In the genomic region with DNA sequence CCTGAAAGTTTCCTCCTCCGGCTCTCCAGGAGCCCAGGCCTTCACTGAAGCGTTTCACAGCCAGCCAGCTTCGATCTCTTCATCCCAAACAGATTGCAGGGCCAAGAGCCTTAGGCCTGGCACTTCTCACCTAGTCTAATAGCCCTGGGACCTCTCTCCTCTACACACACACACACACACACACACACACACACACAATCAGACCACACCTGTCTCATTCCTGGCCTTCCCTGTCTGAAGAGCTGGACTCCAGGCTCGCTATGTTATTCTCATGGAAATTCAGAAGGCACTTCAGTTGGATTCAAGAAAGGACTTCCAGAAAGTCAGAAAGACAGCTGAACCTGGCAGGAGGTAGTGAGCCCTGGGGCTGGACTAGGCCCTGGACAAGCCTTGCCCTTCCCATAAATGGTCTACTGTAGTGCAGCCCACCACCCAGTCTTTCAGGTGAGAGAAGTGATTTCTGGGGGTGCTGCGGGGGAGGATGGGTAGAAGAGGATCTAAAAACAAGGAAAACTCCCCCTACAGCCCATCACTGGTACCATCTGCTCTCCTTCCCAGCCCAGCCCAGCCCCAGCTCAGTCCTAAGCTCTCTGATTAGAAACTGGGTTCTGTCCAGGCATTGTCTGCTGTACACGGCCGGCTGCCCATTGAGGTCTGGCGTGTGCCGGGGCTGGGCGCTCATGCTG, we compare ENCODE assay signal across 9 cellular contexts. TPM values are rescaled to one million over a fixed set of nuclear protein-coding genes. Genes with fewer than 3 reads are reported as not detected.
DNase-seq lines count a peak whose midpoint lies in the region; ATAC-seq, FAIRE-seq and TF ChIP-seq lines count a peak whose summit lies in the region.
"Had no signal": no experiment of that assay in that cellular context is flagged by ENCODE, and none has a peak within 500 bp of the region (broad histone marks: within the 10 kb centered on the region; RNA-seq: fewer than 3 reads in every experiment).

No MANE protein-coding gene starts in this region.

- H3K79me2 ChIP-seq in HepG2 (ENCODE audit: insufficient read depth, low read length), result no peaks in the 10 kb centered on the region

- CTCF ChIA-PET in HepG2 (lab: Yijun Ruan, JAX; ENCODE audit: low intra/inter-chr PET ratio, low total read pairs), result no interaction called here

- TF ChIP-seq POLR2A in HepG2 (IDR thresholded peaks at IDR 0.05; ENCODE audit: insufficient read depth in 1 of 2, low read depth in 2 of 2, low read length in 2 of 2), result no peak
- TF ChIP-seq POLR2A in right lobe of liver (IDR thresholded peaks at IDR 0.05), result no peak
- TF ChIP-seq POLR2A in Peyer's patch (IDR thresholded peaks at IDR 0.05), result no peak
- TF ChIP-seq POLR2A in body of pancreas (IDR thresholded peaks at IDR 0.05), result no peak

- H3K9ac ChIP-seq in HepG2 (ENCODE audit: insufficient read depth, low read depth, low read length) (no peak overlapping the region), mucosa of rectum (ENCODE audit: low read depth in 1 of 2, low read length in 2 of 2) (peak overlapping the region; percentile 22 to 56)

- TF ChIP-seq EP300 in HepG2 (IDR thresholded peaks at IDR 0.05; ENCODE audit: low read depth in 2 of 2, low read length in 2 of 2) (no peak), HepG2 (CRISPR knock-in tag; IDR thresholded peaks at IDR 0.05; ENCODE audit: borderline replicate concordance) (no peak)

- H3K9me3 ChIP-seq in HepG2 (ENCODE audit: low read length) (no peaks in the 10 kb centered on the region), right lobe of liver (no peaks in the 10 kb centered on the region), Peyer's patch (no peaks in the 10 kb centered on the region), body of pancreas (no peaks in the 10 kb centered on the region), mucosa of rectum (ENCODE audit: control insufficient read depth in 2 of 2, low read length in 2 of 2) (no peaks in the 10 kb centered on the region)

- H3K4me1 ChIP-seq in HepG2 (ENCODE audit: insufficient read depth, low read length) (peaks cover 70% of the 10 kb centered on the region), right lobe of liver (peaks cover 0 to 25% (median 0%) of the 10 kb centered on the region in 4 donors), Peyer's patch (peaks cover 0 to 74% (median 45%) of the 10 kb centered on the region in 4 donors), body of pancreas (peaks cover 34% of the 10 kb centered on the region), mucosa of rectum (ENCODE audit: control insufficient read depth in 2 of 2, insufficient read depth in 2 of 2, low read length in 2 of 2) (peaks cover 30 to 45% of the 10 kb centered on the region in 2 donors)

- no TSS peak for BruUV-seq in HepG2 (replicated peaks; lab: Mats Ljungman, UMichigan)

- H2AFZ ChIP-seq in HepG2 (ENCODE audit: low read length), result no peak overlapping the region

- POLR2A ChIA-PET in HepG2 (lab: Yijun Ruan, JAX), result no interaction called here

- WGBS in HepG2 (ENCODE audit: low lambda C conversion rate), result 11% methylated on average over 5 of the region's 10 CpGs
- WGBS in right lobe of liver (ENCODE audit: insufficient coverage, low coverage, low lambda C conversion rate, missing lambda C conversion rate), result 71% methylated on average over 1 of the region's 10 CpGs
- WGBS in body of pancreas, 2 donors, result 43 to 69% methylated on average over 5 to 10 of the region's 10 CpGs

- no peaks in the 10 kb centered on the region for H3K36me3 ChIP-seq in HepG2 (replicated peaks in 1 of 2; ENCODE audit: control insufficient read depth in 1 of 2, insufficient read depth in 2 of 2, low read length in 2 of 2)
- H3K36me3 ChIP-seq in right lobe of liver, result no peaks in the 10 kb centered on the region
- H3K36me3 ChIP-seq in Peyer's patch, result no peaks in the 10 kb centered on the region
- no peaks in the 10 kb centered on the region for H3K36me3 ChIP-seq in body of pancreas (replicated peaks in 1 of 2; ENCODE audit: insufficient read depth in 1 of 2, low read depth in 2 of 2)
- H3K36me3 ChIP-seq in mucosa of rectum (ENCODE audit: control insufficient read depth in 2 of 2, insufficient read depth in 2 of 2, low read length in 2 of 2), result no peaks in the 10 kb centered on the region

- no peak for DNase-seq in HepG2 (ENCODE audit: low spot score)
- no peak for DNase-seq in right lobe of liver
- peak in 2 of 3 donors; percentile 61 to 68 for DNase-seq in Peyer's patch
- DNase-seq in body of pancreas, result peak; percentile 35 to 64 (median 56)
- no peak for DNase-seq in DMS153 treated with DMSO at 0.1 percent for 48 hours (lab: John Stamatoyannopoulos, UW; ENCODE audit: unreplicated experiment)
- DNase-seq in effector CD4-positive, alpha-beta T cell, result no peak
- DNase-seq in NCI-H2029 (lab: John Stamatoyannopoulos, UW), result no peak

- H3K27me3 ChIP-seq in HepG2 (ENCODE audit: control insufficient read depth in 1 of 2, insufficient read depth in 2 of 2, low read length in 2 of 2), result peaks cover 11 to 53% of the 10 kb centered on the region in 2 experiments
- no peaks in the 10 kb centered on the region for H3K27me3 ChIP-seq in right lobe of liver
- no peaks in the 10 kb centered on the region for H3K27me3 ChIP-seq in Peyer's patch
- no peaks in the 10 kb centered on the region for H3K27me3 ChIP-seq in body of pancreas
- H3K27me3 ChIP-seq in mucosa of rectum (ENCODE audit: control insufficient read depth in 2 of 2, insufficient read depth in 2 of 2, low read length in 2 of 2), result no peaks in the 10 kb centered on the region

- ATAC-seq in HepG2, result peak; percentile 69
- no peak for ATAC-seq in right lobe of liver
- ATAC-seq in body of pancreas, result peak; percentile 34

- no peak overlapping the region for H3K4me3 ChIP-seq in HepG2 (replicated peaks in 1 of 3; ENCODE audit: insufficient read depth in 1 of 3, low read depth in 2 of 3, low read length in 3 of 3)
- H3K4me3 ChIP-seq in right lobe of liver, result no peak overlapping the region
- H3K4me3 ChIP-seq in Peyer's patch, result no peak overlapping the region
- no peak overlapping the region for H3K4me3 ChIP-seq in body of pancreas
- peak overlapping the region in 1 of 2 donors; percentile 7 for H3K4me3 ChIP-seq in mucosa of rectum (ENCODE audit: low read length in 2 of 2)

- TF ChIP-seq RAD21 in HepG2 (CRISPR knock-in tag; IDR thresholded peaks at IDR 0.05), result no peak

- H3K4me2 ChIP-seq in HepG2 (ENCODE audit: low read depth, low read length), result peak overlapping the region; percentile 18; the same call in 1 of the 2 replicates

- no peaks in the 10 kb centered on the region for H4K20me1 ChIP-seq in HepG2 (ENCODE audit: insufficient read depth, low read length)

- TF ChIP-seq CTCF in HepG2 (CRISPR knock-in tag; IDR thresholded peaks at IDR 0.05) (peak; percentile 15; the same call in 1 of the 2 replicates), right lobe of liver (IDR thresholded peaks at IDR 0.05) (peak in 1 of 4 donors; percentile 5), Peyer's patch (IDR thresholded peaks at IDR 0.05) (peak; percentile 4 to 29 (median 22)), body of pancreas (IDR thresholded peaks at IDR 0.05) (peak in 4 of 7 experiments; percentile 16 to 31 (median 22))

- H3K27ac ChIP-seq in HepG2 (ENCODE audit: extremely low read length, insufficient read depth, low read length) (no peak overlapping the region), right lobe of liver (peak overlapping the region in 1 of 3 donors; percentile 75), Peyer's patch (peak overlapping the region; percentile 63 to 89 (median 76)), body of pancreas (no peak overlapping the region), mucosa of rectum (ENCODE audit: low read depth in 2 of 2, low read length in 2 of 2) (peak overlapping the region; percentile 74 to 84)

- FAIRE-seq in HepG2 (lab: Jason Lieb, UNC), result no peak
- FAIRE-seq: colon had no signal

- in situ Hi-C loops in HepG2 (cut with HindIII; ENCODE audit: extremely low pct_ligation_motif_present, low pct_unique_long_range_greater_than_20kb), result no loop called here

- intact Hi-C loops in HepG2 (cut with micrococcal nuclease; ENCODE audit: unreplicated experiment) (loop anchor here (5.0 kb wide), 1 partner anchor 128 kb away; the partner anchor contains the start of gene INAVA), right lobe of liver (cut with DNase I) (no loop called here), body of pancreas (cut with DNase I) (no loop called here)

TF ChIP-seq in HepG2, 621 proteins besides CTCF, POLR2A, EP300 and RAD21 (continues in another document):
- TF ChIP-seq ZMYM3 (CRISPR knock-in tag; IDR thresholded peaks at IDR 0.05) (peak; percentile 16; the same call in 1 of the 2 replicates), MTF2 (CRISPR knock-in tag; IDR thresholded peaks at IDR 0.05; ENCODE audit: borderline replicate concordance) (no peak)

RNA-seq across cellular contexts. Expression of gene KIF21B, which starts 2.7 kb away (rescaled TPM):
- total RNA-seq in HepG2 (2016; rRNA removed; fragmentation: Illumina TruSeq; extraction: Trizol), result 0.13 and 0.20 TPM in 2 replicates
- total RNA-seq in HepG2 (2016; cell fraction: cytosol; rRNA removed; fragmentation: Illumina TruSeq; extraction: Trizol; ENCODE audit: low read depth), result 0.20 and 0.26 TPM in 2 replicates
- 0.18 and 0.24 TPM in 2 replicates for total RNA-seq in HepG2 (2016; cell fraction: insoluble cytoplasmic fraction; rRNA removed; fragmentation: Illumina TruSeq; extraction: Trizol)
- 0.28 and 0.31 TPM in 2 replicates for total RNA-seq in HepG2 (2016; cell fraction: membrane; rRNA removed; fragmentation: Illumina TruSeq; extraction: Trizol)
- total RNA-seq in HepG2 (2016; cell fraction: nucleus; rRNA removed; fragmentation: Illumina TruSeq; extraction: Trizol), result 0.19 and 0.22 TPM in 2 replicates
- polyA plus RNA-seq in HepG2 (2011; rRNA removed), result 0.17 and 0.22 TPM in 2 replicates
- 0.17 and 0.25 TPM in 2 replicates for polyA plus RNA-seq in HepG2 (2011; cell fraction: cytosol; rRNA removed)
- polyA plus RNA-seq in HepG2 (2011; cell fraction: nucleus; rRNA removed), result 0.76 and 0.82 TPM in 2 replicates
- 0.15 and 0.25 TPM in 2 replicates for polyA plus RNA-seq in HepG2 (2012)
- 0.27 and 0.36 TPM in 2 replicates for polyA plus RNA-seq in HepG2 (2016; cell fraction: cytosol; fragmentation: Illumina TruSeq; extraction: Trizol; ENCODE audit: low read depth)
- 0.05 and 0.10 TPM in 2 replicates for polyA plus RNA-seq in HepG2 (2016; cell fraction: insoluble cytoplasmic fraction; fragmentation: Illumina TruSeq; extraction: Trizol; ENCODE audit: low read depth)
- 0.26 and 0.30 TPM in 2 replicates for polyA plus RNA-seq in HepG2 (2016; cell fraction: membrane; fragmentation: Illumina TruSeq; extraction: Trizol; ENCODE audit: low read depth)
- 0.25 TPM in 2 replicates for polyA plus RNA-seq in HepG2 (2016; cell fraction: nucleus; fragmentation: Illumina TruSeq; extraction: Trizol; ENCODE audit: insufficient read depth, low read depth)
- 1.0 and 6.8 TPM in 2 replicates for polyA minus RNA-seq in HepG2 (2011; rRNA and poly(A)+ RNA removed; ENCODE audit: low replicate concordance)
- polyA minus RNA-seq in HepG2 (2011; cell fraction: cytosol; rRNA and poly(A)+ RNA removed), result 0.30 and 0.44 TPM in 2 replicates
- 0.37 and 0.52 TPM in 2 replicates for polyA minus RNA-seq in HepG2 (2011; cell fraction: nucleus; rRNA and poly(A)+ RNA removed)
- 1 to 10 TPM in 4 of 6 experiments, under 1 TPM in 2; 0.75 to 4.4 (median 1.4) TPM for total RNA-seq in right lobe of liver
- total RNA-seq in Peyer's patch, result 10 to 100 TPM in 3 of 4 donors, 1 to 10 TPM in 1; 6.7 to 19.0 (median 13.3) TPM
- total RNA-seq in body of pancreas, result 1 to 10 TPM; 1.6 to 3.4 TPM

Comparison
In these comparisons a context has a peak if more than half of its experiments do, and no peak if none do; other contexts are left out.
1. ATAC-seq: peak in HepG2 (single experiment) and body of pancreas (single experiment); none in right lobe of liver (0 of 4).
2. DNase-seq: peak in Peyer's patch (2 of 3) and body of pancreas (4 of 4); none in HepG2 (single experiment), right lobe of liver (0 of 3), DMS153 treated with DMSO at 0.1 percent for 48 hours (single experiment), effector CD4-positive, alpha-beta T cell (single experiment) and NCI-H2029 (single experiment).
3. H3K27ac ChIP-seq: peak in Peyer's patch (4 of 4) and mucosa of rectum (2 of 2); none in HepG2 (single experiment) and body of pancreas (0 of 4).